8 cellular contexts compared by ENCODE assay signal in the genomic region with DNA sequence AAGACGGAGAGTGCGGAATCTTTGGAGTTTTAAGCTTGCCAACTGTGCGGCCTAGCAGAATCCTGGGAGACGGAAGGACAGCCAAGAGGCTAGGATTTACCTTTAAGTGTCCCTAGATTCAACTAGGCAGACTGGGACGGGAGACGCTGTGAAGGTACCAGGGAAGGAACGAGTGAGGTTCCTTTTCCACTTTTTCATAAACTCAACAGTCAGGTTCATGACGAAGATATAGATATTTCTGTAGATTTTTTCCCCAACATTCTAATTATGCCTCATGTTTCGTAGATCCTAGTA. TPM values are rescaled to one million over a fixed set of nuclear protein-coding genes. Genes with fewer than 3 reads are reported as not detected.
DNase-seq lines count a peak whose midpoint lies in the region; ATAC-seq lines count a peak whose summit lies in the region.

No MANE protein-coding gene starts in this region.

- peak overlapping the region; percentile 100 for H3K27ac Mint-ChIP-seq in activated naive CD8-positive, alpha-beta T cell

- H3K9me3 ChIP-seq in iPS-18c (ENCODE audit: control insufficient read depth, insufficient read depth, low read length) = no peaks in the 10 kb centered on the region

- H3K9me3 Mint-ChIP-seq in activated naive CD8-positive, alpha-beta T cell (ENCODE audit: low read depth) = no peaks in the 10 kb centered on the region

- ATAC-seq in HG03432 (IDR thresholded peaks at IDR 0.05; ENCODE audit: unreplicated experiment) = no peak

- no peaks in the 10 kb centered on the region for H3K27me3 Mint-ChIP-seq in activated naive CD8-positive, alpha-beta T cell

- DNase-seq in SKM-1 (lab: John Stamatoyannopoulos, UW; ENCODE audit: unreplicated experiment) (peak; percentile 67), SKM-1 treated with dmso at 0.1 percent for 144 hours (lab: John Stamatoyannopoulos, UW; ENCODE audit: unreplicated experiment) (no peak), occipital lobe (lab: John Stamatoyannopoulos, UW) (no peak)
- DNase-seq in effector CD4-positive, alpha-beta T cell = no peak

- H3K4me3 ChIP-seq in iPS-18c (ENCODE audit: insufficient read depth, low read depth, low read length) = peak overlapping the region; percentile 97

- H3K27ac ChIP-seq in temporal lobe (ENCODE audit: low read depth, low read length) = peak overlapping the region; percentile 85

- H3K4me3 Mint-ChIP-seq in activated naive CD8-positive, alpha-beta T cell = peak overlapping the region; percentile 100

- H3K36me3 Mint-ChIP-seq in activated naive CD8-positive, alpha-beta T cell = peaks cover 29% of the 10 kb centered on the region

- H3K4me1 Mint-ChIP-seq in activated naive CD8-positive, alpha-beta T cell (ENCODE audit: low read depth) = peaks cover 50% of the 10 kb centered on the region

RNA-seq across cellular contexts. Expression of a gene that starts 0.6 kb away (rescaled TPM):
- total RNA-seq in temporal lobe = 32.2 TPM
- total RNA-seq in occipital lobe = 58.2 TPM
